14 cellular contexts compared by ENCODE assay signal in genomic region chr3:129442947-129443346, GRCh38. TPM values are rescaled to one million over a fixed set of nuclear protein-coding genes. Genes with fewer than 3 reads are reported as not detected.
DNase-seq lines count a peak whose midpoint lies in the region; ATAC-seq, FAIRE-seq and TF ChIP-seq lines count a peak whose summit lies in the region.
"Had no signal": no experiment of that assay in that cellular context is flagged by ENCODE, and none has a peak within 500 bp of the region (broad histone marks: within the 10 kb centered on the region; RNA-seq: fewer than 3 reads in every experiment).

No MANE protein-coding gene starts in this region.

- peaks cover 7% of the 10 kb centered on the region for H3K36me3 Mint-ChIP-seq in activated naive CD4-positive, alpha-beta T cell treated with anti-CD3 and anti-CD28 coated beads for 36 hours (ENCODE audit: low read depth)
- H3K36me3 Mint-ChIP-seq in activated B cell treated with CpG ODN at 0.5 μM for 24 hours (ENCODE audit: low read depth): peaks cover 18% of the 10 kb centered on the region

- H3K4me3 ChIP-seq in mesodermal cell (ENCODE audit: extremely low read depth, insufficient read depth, low read length, poor library complexity, severe bottlenecking) (no peak overlapping the region), tibial artery (no peak overlapping the region)
- H3K4me3 ChIP-seq: testis had no signal

- no peak for FAIRE-seq in GM19239 (lab: Jason Lieb, UNC)
- FAIRE-seq in H54 (lab: Jason Lieb, UNC): no peak

- H3K4me1 ChIP-seq in mesodermal cell (ENCODE audit: control insufficient read depth, insufficient read depth, low read length, poor library complexity, severe bottlenecking) (peaks cover 65% of the 10 kb centered on the region), tibial artery (peaks cover 0 to 45% (median 36%) of the 10 kb centered on the region in 4 donors)

- ATAC-seq in activated B cell treated with CpG ODN at 0.5 μM for 24 hours (ENCODE audit: low read depth): no peak

- H3K9me3 ChIP-seq in mesodermal cell (ENCODE audit: control insufficient read depth, low read length) (no peaks in the 10 kb centered on the region), tibial artery (no peaks in the 10 kb centered on the region)
- H3K9me3 ChIP-seq: testis had no signal

- intact Hi-C loops in activated naive CD4-positive, alpha-beta T cell treated with anti-CD3 and anti-CD28 coated beads for 36 hours (cut with micrococcal nuclease): loop anchor here (5.0 to 10.0 kb wide), 5 partner anchors 164 to 1388 kb away; partner anchors contain the start of genes PLXND1, RAB43 and SEC61A1
- intact Hi-C loops in activated B cell treated with CpG ODN at 0.5 μM for 24 hours (cut with micrococcal nuclease): loop anchor here (5.0 kb wide), 2 partner anchors 61 to 1391 kb away; partner anchors contain the start of gene SEC61A1
- intact Hi-C loops in tibial artery (cut with DNase I; ENCODE audit: low total_unique reads): no loop called here

- no peaks in the 10 kb centered on the region for H3K36me3 ChIP-seq in mesodermal cell (ENCODE audit: control insufficient read depth, insufficient read depth, low read length)
- peaks cover 0 to under 1% (median 0%) of the 10 kb centered on the region in 3 donors for H3K36me3 ChIP-seq in tibial artery

- TF ChIP-seq POLR2A in H54 (IDR thresholded peaks at IDR 0.05; ENCODE audit: low read depth, low read length): no peak

- no peak overlapping the region for H3K4me3 Mint-ChIP-seq in activated naive CD4-positive, alpha-beta T cell treated with anti-CD3 and anti-CD28 coated beads for 36 hours
- H3K4me3 Mint-ChIP-seq in activated B cell treated with CpG ODN at 0.5 μM for 24 hours: no peak overlapping the region

- TF ChIP-seq CTCF in activated B cell treated with CpG ODN at 0.5 μM for 24 hours (IDR thresholded peaks at IDR 0.05) (no peak), tibial artery (IDR thresholded peaks at IDR 0.05) (no peak), GM10266 (IDR thresholded peaks at IDR 0.05; ENCODE audit: control insufficient read depth, insufficient read depth, low read depth, missing control alignments) (no peak)

- no peaks in the 10 kb centered on the region for H3K9me3 Mint-ChIP-seq in activated naive CD4-positive, alpha-beta T cell treated with anti-CD3 and anti-CD28 coated beads for 36 hours
- H3K9me3 Mint-ChIP-seq in activated B cell treated with CpG ODN at 0.5 μM for 24 hours: no peaks in the 10 kb centered on the region

- peaks cover 28% of the 10 kb centered on the region for H3K4me1 Mint-ChIP-seq in activated naive CD4-positive, alpha-beta T cell treated with anti-CD3 and anti-CD28 coated beads for 36 hours (ENCODE audit: low read depth)
- peaks cover 32% of the 10 kb centered on the region for H3K4me1 Mint-ChIP-seq in activated B cell treated with CpG ODN at 0.5 μM for 24 hours

- H3K27me3 ChIP-seq in tibial artery: no peaks in the 10 kb centered on the region
- H3K27me3 ChIP-seq: testis had no signal

- DNase-seq in activated naive CD4-positive, alpha-beta T cell treated with anti-CD3 and anti-CD28 coated beads for 36 hours: no peak
- DNase-seq in activated naive CD4-positive, alpha-beta T cell treated with anti-CD3 and anti-CD28 coated beads, Interleukin-2, amount 50 U/mL, for 16 hours: no peak
- DNase-seq in activated B cell treated with CpG ODN at 0.5 μM for 24 hours: no peak
- DNase-seq in tibial artery: no peak
- no peak for DNase-seq in GM19239 (ENCODE audit: insufficient read length, low spot score)
- DNase-seq in GM10266 (ENCODE audit: extremely low spot score): no peak
- DNase-seq in H54 (ENCODE audit: insufficient read length, low spot score): no peak
- DNase-seq: mesendoderm, NCI-H1417, NCI-H526, testis had no signal

- POLR2A ChIA-PET in activated B cell treated with CpG ODN at 0.5 μM for 24 hours (lab: Charles Lee): no interaction called here

- H3K27ac ChIP-seq in mesodermal cell (ENCODE audit: low read depth, low read length, severe bottlenecking) (peak overlapping the region; percentile 16), tibial artery (peak overlapping the region; percentile 70 to 82)

- CTCF ChIA-PET in activated naive CD4-positive, alpha-beta T cell treated with anti-CD3 and anti-CD28 coated beads for 36 hours (lab: Charles Lee): interaction anchor here (1.0 kb wide), 1 partner anchor 47 kb away, joined by 4 read pairs; no protein-coding TSS in a partner anchor
- CTCF ChIA-PET in activated B cell treated with CpG ODN at 0.5 μM for 24 hours (lab: Charles Lee): no interaction called here

- H3K27me3 Mint-ChIP-seq in activated naive CD4-positive, alpha-beta T cell treated with anti-CD3 and anti-CD28 coated beads for 36 hours (ENCODE audit: low read depth): no peaks in the 10 kb centered on the region
- H3K27me3 Mint-ChIP-seq in activated B cell treated with CpG ODN at 0.5 μM for 24 hours: no peaks in the 10 kb centered on the region

- H3K27ac Mint-ChIP-seq in activated naive CD4-positive, alpha-beta T cell treated with anti-CD3 and anti-CD28 coated beads for 36 hours: peak overlapping the region; percentile 32
- H3K27ac Mint-ChIP-seq in activated B cell treated with CpG ODN at 0.5 μM for 24 hours: peak overlapping the region; percentile 24

RNA-seq across cellular contexts. Expression of gene IFT122, which starts 2.9 kb away (rescaled TPM):
- total RNA-seq in activated naive CD4-positive, alpha-beta T cell treated with anti-CD3 and anti-CD28 coated beads for 36 hours: 10 to 100 TPM; 27.8 to 32.4 TPM
- total RNA-seq in activated B cell treated with CpG ODN at 0.5 μM for 24 hours: 18.7 and 19.2 TPM in 2 replicates
- polyA plus RNA-seq in mesodermal cell (2013, experiment 1 of 2): 22.8 TPM
- polyA plus RNA-seq in mesodermal cell (2013, experiment 2 of 2): 18.8 TPM

RNA-seq across cellular contexts. Expression of gene MBD4, which starts 3.2 kb away (rescaled TPM):
- total RNA-seq in activated naive CD4-positive, alpha-beta T cell treated with anti-CD3 and anti-CD28 coated beads for 36 hours: 10 to 100 TPM; 50.9 to 51.0 TPM
- 86.3 and 98.7 TPM in 2 replicates for total RNA-seq in activated B cell treated with CpG ODN at 0.5 μM for 24 hours
- polyA plus RNA-seq in mesodermal cell (2013, experiment 1 of 2): 33.6 TPM
- polyA plus RNA-seq in mesodermal cell (2013, experiment 2 of 2): 31.9 TPM

RNA-seq across cellular contexts. Expression of gene EFCAB12, which starts 14.5 kb away (rescaled TPM):
- under 1 TPM; 0.37 to 0.81 TPM for total RNA-seq in activated naive CD4-positive, alpha-beta T cell treated with anti-CD3 and anti-CD28 coated beads for 36 hours
- total RNA-seq in activated B cell treated with CpG ODN at 0.5 μM for 24 hours: 1.8 and 2.1 TPM in 2 replicates
- polyA plus RNA-seq in mesodermal cell (2013, experiment 1 of 2): 0.41 TPM
- 0.51 TPM for polyA plus RNA-seq in mesodermal cell (2013, experiment 2 of 2)
- total RNA-seq: Daoy, RPMI7951 had no signal
